In the genomic region with DNA sequence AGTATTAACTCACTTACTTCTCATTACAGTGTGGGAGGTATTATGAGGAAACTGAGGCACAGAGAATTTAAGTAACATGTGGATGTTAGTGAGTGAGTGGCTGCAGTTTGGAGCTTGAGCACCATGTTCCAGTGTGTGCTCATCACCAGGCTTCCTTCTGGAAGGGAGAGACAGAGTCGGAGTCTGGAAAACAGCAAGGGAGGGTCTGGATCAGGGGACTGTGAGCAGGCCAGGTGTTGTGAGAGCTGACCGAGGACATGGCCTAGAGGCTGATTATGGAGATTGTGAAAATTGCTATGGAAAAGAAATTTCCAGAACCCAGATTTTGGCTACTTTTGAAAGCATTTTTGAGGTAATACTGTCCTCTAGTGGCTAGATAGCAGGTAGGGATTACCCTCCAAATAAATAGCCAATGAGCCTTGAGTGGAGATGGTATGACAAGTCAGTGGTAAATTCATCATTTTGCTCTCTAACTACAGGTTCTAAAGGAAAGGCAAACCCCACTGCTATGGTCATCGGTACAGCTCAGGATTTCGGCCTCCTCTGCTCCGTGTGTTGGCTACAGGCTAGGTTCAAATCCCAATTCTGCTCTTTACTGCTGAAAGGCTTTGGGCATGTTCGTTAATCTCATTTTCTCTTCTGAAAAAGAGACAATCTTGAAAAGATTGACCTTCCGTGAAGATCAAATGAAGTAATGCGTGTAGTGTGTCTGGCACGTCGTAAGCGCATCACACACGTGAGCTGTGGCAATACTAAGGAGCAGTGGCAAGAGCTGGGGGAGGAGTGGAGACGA, we compare ENCODE assay signal across 1 cellular context.
TF ChIP-seq lines count a peak whose summit lies in the region.

No MANE protein-coding gene starts in this region.

TF ChIP-seq in H1, 55 proteins besides CTCF, POLR2A, EP300 and RAD21 (continued from another document):
- no peak for TF ChIP-seq EGR1 (IDR thresholded peaks at IDR 0.05; ENCODE audit: borderline replicate concordance, low read depth, low read length)
- no peak for TF ChIP-seq SP4 (IDR thresholded peaks at IDR 0.05; ENCODE audit: low read length)
- TF ChIP-seq KDM5A (IDR thresholded peaks at IDR 0.05; ENCODE audit: low read length): no peak
- no peak for TF ChIP-seq RXRA (IDR thresholded peaks at IDR 0.05; ENCODE audit: insufficient read depth, low read depth, low read length)
- TF ChIP-seq EZH2 (IDR thresholded peaks at IDR 0.05; ENCODE audit: low read depth, low read length, severe bottlenecking): no peak
- no peak for TF ChIP-seq HDAC2 (IDR thresholded peaks at IDR 0.05; ENCODE audit: borderline replicate concordance in 1 of 2, low read depth in 2 of 2, low read length in 2 of 2)
- TF ChIP-seq TEAD4 (IDR thresholded peaks at IDR 0.05; ENCODE audit: low read depth, low read length): no peak
- TF ChIP-seq ASH2L (IDR thresholded peaks at IDR 0.05; ENCODE audit: low read length): no peak
- TF ChIP-seq, protein P1, sequence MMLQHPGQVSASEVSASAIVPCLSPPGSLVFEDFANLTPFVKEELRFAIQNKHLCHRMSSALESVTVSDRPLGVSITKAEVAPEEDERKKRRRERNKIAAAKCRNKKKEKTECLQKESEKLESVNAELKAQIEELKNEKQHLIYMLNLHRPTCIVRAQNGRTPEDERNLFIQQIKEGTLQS (IDR thresholded peaks at IDR 0.05; ENCODE audit: insufficient read depth, low read depth, low read length): no peak
- no peak for TF ChIP-seq SIN3A (conservative IDR thresholded peaks at IDR 0.05 in 1 of 2, IDR thresholded peaks at IDR 0.05 in 1 of 2; ENCODE audit: low read depth in 1 of 2, low read length in 2 of 2)
- TF ChIP-seq FOSL1 (IDR thresholded peaks at IDR 0.05; ENCODE audit: insufficient read depth, low read depth, low read length): no peak
- TF ChIP-seq BACH1 (IDR thresholded peaks at IDR 0.05; ENCODE audit: low read length): no peak
- TF ChIP-seq KDM4A (IDR thresholded peaks at IDR 0.05; ENCODE audit: low read depth, low read length, severe bottlenecking): no peak
- TF ChIP-seq YY1 (IDR thresholded peaks at IDR 0.05; ENCODE audit: low read depth, low read length): no peak
- TF ChIP-seq CBX8 (IDR thresholded peaks at IDR 0.05; ENCODE audit: borderline replicate concordance, low read depth, low read length): no peak
- no peak for TF ChIP-seq GABPA (IDR thresholded peaks at IDR 0.05; ENCODE audit: borderline replicate concordance, insufficient read depth, low read length)
- no peak for TF ChIP-seq SP1 (IDR thresholded peaks at IDR 0.05; ENCODE audit: low read depth, low read length)
